Comparison of ENCODE assay signal across 35 cellular contexts in genomic region chr2:62349788-62350187, GRCh38.
"Had no signal": no experiment of that assay in that cellular context is flagged by ENCODE, and none has a peak within 500 bp of the region (broad histone marks: within the 10 kb centered on the region; RNA-seq: fewer than 3 reads in every experiment).

No MANE protein-coding gene starts in this region.

- H3K36me3 Mint-ChIP-seq: activated CD4-positive, alpha-beta memory T cell treated with anti-CD3 and anti-CD28 coated beads for 36 hours had no signal

- ATAC-seq: activated CD4-positive, alpha-beta T cell treated with anti-CD3 and anti-CD28 coated beads for 36 hours; activated CD8-positive, alpha-beta memory T cell treated with anti-CD3 and anti-CD28 coated beads, Interleukin-2, amount 10 ng/mL, durations not matched to agents 7 days and 5 days; activated CD8-positive, alpha-beta T cell treated with anti-CD3 and anti-CD28 coated beads, Interleukin-2, amount 10 ng/mL, durations not matched to agents 7 days and 5 days; activated naive CD8-positive, alpha-beta T cell treated with anti-CD3 and anti-CD28 coated beads, Interleukin-2, amount 50 U/mL, for 24 hours; body of pancreas; effector memory CD8-positive, alpha-beta T cell; foreskin keratinocyte; gastrocnemius medialis; heart left ventricle had no signal

- DNase-seq: activated CD4-positive, alpha-beta memory T cell treated with anti-CD3 and anti-CD28 coated beads for 36 hours; activated CD4-positive, alpha-beta T cell treated with anti-CD3 and anti-CD28 coated beads for 36 hours; activated CD4-positive, alpha-beta T cell treated with anti-CD3 and anti-CD28 coated beads, Interleukin-2, amount 10 ng/mL, durations not matched to agents 24 days and 14 days; activated CD4-positive, CD25-positive, alpha-beta regulatory T cell; activated CD4-positive, CD25-positive, alpha-beta regulatory T cell treated with anti-CD3 and anti-CD28 coated beads, Interleukin-2, amount 50 U/mL, for 72 hours; activated CD8-positive, alpha-beta memory T cell treated with anti-CD3 and anti-CD28 coated beads, Interleukin-2, amount 10 ng/mL, durations not matched to agents 7 days and 5 days; activated CD8-positive, alpha-beta memory T cell treated with anti-CD3 and anti-CD28 coated beads, Interleukin-2, amount 50 U/mL, for 4 hours; activated CD8-positive, alpha-beta T cell treated with anti-CD3 and anti-CD28 coated beads, Interleukin-2, amount 10 ng/mL, durations not matched to agents 7 days and 5 days; activated effector memory CD4-positive, alpha-beta T cell treated with anti-CD3 and anti-CD28 coated beads, Interleukin-2, amount 50 U/mL, for 16 hours; activated naive CD4-positive, alpha-beta T cell treated with anti-CD3 and anti-CD28 coated beads for 36 hours; activated naive CD8-positive, alpha-beta T cell treated with anti-CD3 and anti-CD28 coated beads for 36 hours; activated naive CD8-positive, alpha-beta T cell treated with anti-CD3 and anti-CD28 coated beads, Interleukin-2, amount 50 U/mL, for 24 hours; activated T-cell treated with anti-CD3 and anti-CD28 coated beads, Interleukin-2, amount 50 U/mL, for 1 hour; activated T-cell treated with anti-CD3 and anti-CD28 coated beads, Interleukin-2, amount 50 U/mL, for 48 hours; adrenal gland; amygdala; aorta; body of pancreas; caudate nucleus; cortex of kidney; dermis blood vessel endothelial cell; effector CD4-positive, alpha-beta T cell; effector memory CD8-positive, alpha-beta T cell; erythroblast; foreskin keratinocyte; gastrocnemius medialis; glutamatergic neuron; heart left ventricle; T1000; WERI-Rb-1 had no signal

- H3K4me3 Mint-ChIP-seq: activated CD4-positive, alpha-beta memory T cell treated with anti-CD3 and anti-CD28 coated beads for 36 hours; activated CD4-positive, alpha-beta T cell treated with anti-CD3 and anti-CD28 coated beads for 36 hours; activated CD4-positive, alpha-beta T cell treated with anti-CD3 and anti-CD28 coated beads, Interleukin-2, amount 10 ng/mL, durations not matched to agents 24 days and 14 days; activated CD8-positive, alpha-beta memory T cell treated with anti-CD3 and anti-CD28 coated beads, Interleukin-2, amount 10 ng/mL, durations not matched to agents 7 days and 5 days; activated CD8-positive, alpha-beta T cell treated with anti-CD3 and anti-CD28 coated beads, Interleukin-2, amount 10 ng/mL, durations not matched to agents 7 days and 5 days; activated naive CD4-positive, alpha-beta T cell treated with anti-CD3 and anti-CD28 coated beads for 36 hours; activated naive CD4-positive, alpha-beta T cell treated with anti-CD3 and anti-CD28 coated beads, Interleukin-2, amount 50 U/mL, for 24 hours; activated naive CD8-positive, alpha-beta T cell treated with anti-CD3 and anti-CD28 coated beads for 36 hours; activated naive CD8-positive, alpha-beta T cell treated with anti-CD3 and anti-CD28 coated beads, Interleukin-2, amount 50 U/mL, for 24 hours; activated T-helper 1 cell treated with anti-CD3 and anti-CD28 coated beads, Interleukin-12 subunit alpha, Interleukin-12 subunit beta, Interleukin-2, Interleukin-4 antibody, amounts not matched to agents 30 ng/mL and 10 ng/mL and 1 ng/mL, durations not matched to agents 14 hours and 24 hours and 36 hours; effector memory CD8-positive, alpha-beta T cell had no signal

- H3K4me1 ChIP-seq: adrenal gland, body of pancreas, esophagus muscularis mucosa, foreskin keratinocyte, gastrocnemius medialis, heart left ventricle had no signal

- H3K9me3 ChIP-seq: adrenal gland, body of pancreas, gastrocnemius medialis had no signal

- H3K27me3 Mint-ChIP-seq: activated CD4-positive, alpha-beta memory T cell treated with anti-CD3 and anti-CD28 coated beads for 36 hours; activated CD4-positive, alpha-beta T cell treated with anti-CD3 and anti-CD28 coated beads for 36 hours; activated CD4-positive, alpha-beta T cell treated with anti-CD3 and anti-CD28 coated beads, Interleukin-2, amount 10 ng/mL, durations not matched to agents 24 days and 14 days; activated CD8-positive, alpha-beta memory T cell treated with anti-CD3 and anti-CD28 coated beads, Interleukin-2, amount 10 ng/mL, durations not matched to agents 7 days and 5 days; activated naive CD4-positive, alpha-beta T cell treated with anti-CD3 and anti-CD28 coated beads, Interleukin-2, amount 50 U/mL, for 24 hours; activated naive CD8-positive, alpha-beta T cell treated with anti-CD3 and anti-CD28 coated beads for 36 hours; activated naive CD8-positive, alpha-beta T cell treated with anti-CD3 and anti-CD28 coated beads, Interleukin-2, amount 50 U/mL, for 24 hours; effector memory CD8-positive, alpha-beta T cell had no signal

- FAIRE-seq: colon had no signal

- H3K9me3 Mint-ChIP-seq: activated CD4-positive, alpha-beta T cell treated with anti-CD3 and anti-CD28 coated beads, Interleukin-2, amount 10 ng/mL, durations not matched to agents 24 days and 14 days; activated naive CD8-positive, alpha-beta T cell treated with anti-CD3 and anti-CD28 coated beads, Interleukin-2, amount 50 U/mL, for 24 hours; activated T-helper 1 cell treated with anti-CD3 and anti-CD28 coated beads, Interleukin-12 subunit alpha, Interleukin-12 subunit beta, Interleukin-2, Interleukin-4 antibody, amounts not matched to agents 30 ng/mL and 10 ng/mL and 1 ng/mL, durations not matched to agents 14 hours and 24 hours and 36 hours had no signal

- H3K4me1 Mint-ChIP-seq: activated CD4-positive, alpha-beta T cell treated with anti-CD3 and anti-CD28 coated beads for 36 hours; activated CD4-positive, alpha-beta T cell treated with anti-CD3 and anti-CD28 coated beads, Interleukin-2, amount 10 ng/mL, durations not matched to agents 24 days and 14 days; activated naive CD4-positive, alpha-beta T cell treated with anti-CD3 and anti-CD28 coated beads, Interleukin-2, amount 50 U/mL, for 24 hours; activated naive CD8-positive, alpha-beta T cell treated with anti-CD3 and anti-CD28 coated beads, Interleukin-2, amount 50 U/mL, for 24 hours had no signal

- H3K27me3 ChIP-seq: adrenal gland, body of pancreas, esophagus muscularis mucosa, foreskin keratinocyte, gastrocnemius medialis, heart left ventricle had no signal

- H3K27ac Mint-ChIP-seq: activated CD4-positive, alpha-beta memory T cell treated with anti-CD3 and anti-CD28 coated beads for 36 hours; activated CD4-positive, alpha-beta T cell treated with anti-CD3 and anti-CD28 coated beads for 36 hours; activated CD4-positive, alpha-beta T cell treated with anti-CD3 and anti-CD28 coated beads, Interleukin-2, amount 10 ng/mL, durations not matched to agents 24 days and 14 days; activated CD8-positive, alpha-beta memory T cell treated with anti-CD3 and anti-CD28 coated beads, Interleukin-2, amount 10 ng/mL, durations not matched to agents 7 days and 5 days; activated CD8-positive, alpha-beta T cell treated with anti-CD3 and anti-CD28 coated beads, Interleukin-2, amount 10 ng/mL, durations not matched to agents 7 days and 5 days; activated naive CD4-positive, alpha-beta T cell treated with anti-CD3 and anti-CD28 coated beads for 36 hours; activated naive CD4-positive, alpha-beta T cell treated with anti-CD3 and anti-CD28 coated beads, Interleukin-2, amount 50 U/mL, for 24 hours; activated naive CD8-positive, alpha-beta T cell treated with anti-CD3 and anti-CD28 coated beads for 36 hours; activated naive CD8-positive, alpha-beta T cell treated with anti-CD3 and anti-CD28 coated beads, Interleukin-2, amount 50 U/mL, for 24 hours; activated T-helper 1 cell treated with anti-CD3 and anti-CD28 coated beads, Interleukin-12 subunit alpha, Interleukin-12 subunit beta, Interleukin-2, Interleukin-4 antibody, amounts not matched to agents 30 ng/mL and 10 ng/mL and 1 ng/mL, durations not matched to agents 14 hours and 24 hours and 36 hours; activated T-helper 2 cell treated with anti-CD3 and anti-CD28 coated beads, Interferon-gamma antibody, Interleukin-2, Interleukin-4, amounts not matched to agents 10 μg/mL and 5 μg/mL and 100 μg/mL, durations not matched to agents 14 hours and 24 hours and 36 hours; effector memory CD8-positive, alpha-beta T cell had no signal

- H3K4me3 ChIP-seq: adrenal gland, body of pancreas, esophagus muscularis mucosa, gastrocnemius medialis, heart left ventricle had no signal

- H3K36me3 ChIP-seq: adrenal gland, esophagus muscularis mucosa, gastrocnemius medialis, heart left ventricle, WERI-Rb-1 had no signal

- H3K27ac ChIP-seq: adrenal gland, body of pancreas, esophagus muscularis mucosa, foreskin keratinocyte, gastrocnemius medialis, heart left ventricle, WERI-Rb-1 had no signal
